1 cellular context compared by ENCODE assay signal in genomic region chr3:51967384-51968174, GRCh38.
A peak's percentile ranks its signal among the peaks of the same experiment; 100 is the strongest.
TF ChIP-seq lines count a peak whose summit lies in the region.

Gene PCBP4 (minus strand): TSS chr3:51967454. CDS start chr3:51961240, 6,214 bp downstream.

TF ChIP-seq in WTC11, 78 proteins besides CTCF, POLR2A, EP300 and RAD21 (continued from another document and continues in another):
- TF ChIP-seq ZNF532 (CRISPR knock-in tag; IDR thresholded peaks at IDR 0.05; ENCODE audit: borderline replicate concordance) (peak; percentile 29; the same call in 1 of the 2 replicates), FOXJ3 (CRISPR knock-in tag; IDR thresholded peaks at IDR 0.05; ENCODE audit: borderline replicate concordance) (no peak), NR2C2 (CRISPR knock-in tag; IDR thresholded peaks at IDR 0.05) (no peak), NFE2L1 (CRISPR knock-in tag; IDR thresholded peaks at IDR 0.05) (no peak), ZNF416 (CRISPR knock-in tag; IDR thresholded peaks at IDR 0.05) (no peak), CDX4 (CRISPR knock-in tag; IDR thresholded peaks at IDR 0.05; ENCODE audit: borderline replicate concordance) (no peak), ZNF232 (CRISPR knock-in tag; IDR thresholded peaks at IDR 0.05) (no peak), ZNF219 (CRISPR knock-in tag; IDR thresholded peaks at IDR 0.05; ENCODE audit: borderline replicate concordance) (no peak; the same call in 1 of the 2 replicates), FOXP1 (CRISPR knock-in tag; IDR thresholded peaks at IDR 0.05; ENCODE audit: borderline replicate concordance) (peak; percentile 75; the same call in 1 of the 2 replicates), ZSCAN18 (CRISPR knock-in tag; IDR thresholded peaks at IDR 0.05) (no peak), HMGXB4 (CRISPR knock-in tag; IDR thresholded peaks at IDR 0.05) (0 out of 2 replicates have a peak, but pooled peaks have one; percentile 39), ZNF671 (CRISPR knock-in tag; IDR thresholded peaks at IDR 0.05) (no peak), ATF1 (CRISPR knock-in tag; IDR thresholded peaks at IDR 0.05) (no peak), ZNF138 (CRISPR knock-in tag; conservative IDR thresholded peaks at IDR 0.05) (no peak), SMAD4 (CRISPR knock-in tag; IDR thresholded peaks at IDR 0.05) (no peak), E2F4 (CRISPR knock-in tag; IDR thresholded peaks at IDR 0.05; ENCODE audit: borderline replicate concordance, low read depth) (0 out of 2 replicates have a peak, but pooled peaks have one; percentile 31), IRF2 (CRISPR knock-in tag; IDR thresholded peaks at IDR 0.05; ENCODE audit: borderline replicate concordance, low read depth) (no peak), CREM (CRISPR knock-in tag; IDR thresholded peaks at IDR 0.05) (no peak), ARID4B (CRISPR knock-in tag; IDR thresholded peaks at IDR 0.05; ENCODE audit: borderline replicate concordance) (0 out of 2 replicates have a peak, but pooled peaks have one; percentile 39), PRDM15 (CRISPR knock-in tag; IDR thresholded peaks at IDR 0.05) (no peak), ESRRA (CRISPR knock-in tag; IDR thresholded peaks at IDR 0.05; ENCODE audit: borderline replicate concordance) (no peak), CREB1 (CRISPR knock-in tag; IDR thresholded peaks at IDR 0.05) (no peak), SOX15 (CRISPR knock-in tag; IDR thresholded peaks at IDR 0.05) (no peak), ELF4 (CRISPR knock-in tag; IDR thresholded peaks at IDR 0.05; ENCODE audit: low read depth) (no peak), E2F1 (CRISPR knock-in tag; IDR thresholded peaks at IDR 0.05) (no peak), ZNF317 (CRISPR knock-in tag; IDR thresholded peaks at IDR 0.05; ENCODE audit: borderline replicate concordance, low read depth) (no peak), ZNF121 (CRISPR knock-in tag; IDR thresholded peaks at IDR 0.05) (no peak), ZBTB43 (CRISPR knock-in tag; IDR thresholded peaks at IDR 0.05) (no peak), HMGA2 (CRISPR knock-in tag; IDR thresholded peaks at IDR 0.05) (no peak), SMAD3 (CRISPR knock-in tag; IDR thresholded peaks at IDR 0.05; ENCODE audit: borderline replicate concordance) (no peak), NR1H2 (CRISPR knock-in tag; IDR thresholded peaks at IDR 0.05) (no peak), ZNF512 (CRISPR knock-in tag; IDR thresholded peaks at IDR 0.05; ENCODE audit: borderline replicate concordance) (no peak), USF1 (CRISPR knock-in tag; IDR thresholded peaks at IDR 0.05) (no peak), OVOL2 (CRISPR knock-in tag; IDR thresholded peaks at IDR 0.05; ENCODE audit: borderline replicate concordance) (no peak)
